In genomic region chr3:1183320-1184048, GRCh38 we compare ENCODE assay signal across 18 cellular contexts.
DNase-seq lines count a peak whose midpoint lies in the region; ATAC-seq and TF ChIP-seq lines count a peak whose summit lies in the region.
"Had no signal": no experiment of that assay in that cellular context is flagged by ENCODE, and none has a peak within 500 bp of the region (broad histone marks: within the 10 kb centered on the region; RNA-seq: fewer than 3 reads in every experiment).

No MANE protein-coding gene starts in this region.

- no peaks in the 10 kb centered on the region for H4K20me1 ChIP-seq in IMR-90 (ENCODE audit: insufficient read depth, low read length)

- no peak overlapping the region for H3K18ac ChIP-seq in IMR-90 (ENCODE audit: low read depth, low read length)

- no peaks in the 10 kb centered on the region for H3K4me1 ChIP-seq in IMR-90 (ENCODE audit: control insufficient read depth, insufficient read depth, low read length)
- H3K4me1 ChIP-seq: BE2C, pancreas, stomach had no signal

- H4K5ac ChIP-seq in IMR-90 (ENCODE audit: low read depth, low read length): no peak overlapping the region

- H3K4me3 Mint-ChIP-seq in endothelial cell (ENCODE audit: unreplicated experiment): no peak overlapping the region
- H3K4me3 Mint-ChIP-seq in activated T-cell treated with anti-CD3 and anti-CD28 coated beads, Interleukin-2, amount 50 U/mL, for 72 hours: no peak overlapping the region

- H3K4me3 ChIP-seq in IMR-90 (ENCODE audit: insufficient read depth, low read depth, low read length) (no peak overlapping the region), choroid plexus epithelial cell (ENCODE audit: low read depth, low read length) (no peak overlapping the region), kidney epithelial cell (ENCODE audit: low read depth, low read length) (no peak overlapping the region)
- H3K4me3 ChIP-seq: dorsolateral prefrontal cortex, pancreas, stomach had no signal

- POLR2A ChIA-PET in IMR-90 (lab: Charles Lee; ENCODE audit: unreplicated experiment): no interaction called here

- TF ChIP-seq RAD21 in IMR-90 (IDR thresholded peaks at IDR 0.05; ENCODE audit: low read length): no peak

- H3K79me1 ChIP-seq in IMR-90 (ENCODE audit: low read depth in 1 of 2, low read length in 2 of 2): no peaks in the 10 kb centered on the region

- H3K9me1 ChIP-seq in IMR-90 (ENCODE audit: insufficient read depth, low read length): no peaks in the 10 kb centered on the region

- CTCF ChIA-PET in IMR-90 (lab: Yijun Ruan, JAX): no interaction called here

- TF ChIP-seq CTCF in IMR-90 (conservative IDR thresholded peaks at IDR 0.05; ENCODE audit: low read depth, low read length) (no peak), choroid plexus epithelial cell (conservative IDR thresholded peaks at IDR 0.05; ENCODE audit: low read depth, low read length) (no peak), kidney epithelial cell (IDR thresholded peaks at IDR 0.05; ENCODE audit: insufficient read depth, low read length, poor library complexity, severe bottlenecking) (no peak), endothelial cell (IDR thresholded peaks at IDR 0.05; ENCODE audit: unreplicated experiment) (no peak)

- H3K27me3 ChIP-seq in IMR-90 (ENCODE audit: control insufficient read depth, insufficient read depth, low read length) (no peaks in the 10 kb centered on the region), kidney epithelial cell (ENCODE audit: control insufficient read depth, insufficient read depth, low read length) (no peaks in the 10 kb centered on the region)
- H3K27me3 ChIP-seq: BE2C, dorsolateral prefrontal cortex, pancreas, stomach had no signal

- no TSS peak for BruUV-seq in IMR-90 (replicated peaks; lab: Mats Ljungman, UMichigan)

- dilution Hi-C loops in IMR-90 (cut with HindIII; ENCODE audit: low sequenced_read_pairs, unreplicated experiment): no loop called here

- H4K91ac ChIP-seq in IMR-90 (ENCODE audit: insufficient read depth, low read depth, low read length): no peak overlapping the region

- H3K27ac Mint-ChIP-seq in endothelial cell (ENCODE audit: unreplicated experiment): no peak overlapping the region
- H3K27ac Mint-ChIP-seq in activated T-cell treated with anti-CD3 and anti-CD28 coated beads, Interleukin-2, amount 50 U/mL, for 72 hours: no peak overlapping the region

- peaks cover 4% of the 10 kb centered on the region for H3K27me3 Mint-ChIP-seq in endothelial cell (ENCODE audit: unreplicated experiment)
- no peaks in the 10 kb centered on the region for H3K27me3 Mint-ChIP-seq in activated T-cell treated with anti-CD3 and anti-CD28 coated beads, Interleukin-2, amount 50 U/mL, for 72 hours (ENCODE audit: low read depth)

- H3K9me3 ChIP-seq in IMR-90 (ENCODE audit: control insufficient read depth, insufficient read depth, low read length): peaks cover 1% of the 10 kb centered on the region
- H3K9me3 ChIP-seq: BE2C, pancreas had no signal

- no peak for ATAC-seq in IMR-90 (ENCODE audit: low read depth)
- ATAC-seq in activated T-cell treated with anti-CD3 and anti-CD28 coated beads, Interleukin-2, amount 50 U/mL, for 72 hours (replicated peaks in 1 of 2): no peak

- no peak overlapping the region for H3K23ac ChIP-seq in IMR-90 (ENCODE audit: low read depth, low read length)

- H3K56ac ChIP-seq in IMR-90 (ENCODE audit: extremely low read depth, insufficient read depth, low read length): no peak overlapping the region

- intact Hi-C loops in IMR-90 (cut with micrococcal nuclease): no loop called here

- no peak overlapping the region for H3K4me2 ChIP-seq in IMR-90 (ENCODE audit: low read depth, low read length)

- H3K36me3 ChIP-seq in IMR-90 (ENCODE audit: control insufficient read depth, insufficient read depth, low read length) (no peaks in the 10 kb centered on the region), kidney epithelial cell (ENCODE audit: control insufficient read depth, insufficient read depth, low read length) (no peaks in the 10 kb centered on the region)
- H3K36me3 ChIP-seq: BE2C, pancreas, stomach had no signal

- no peak overlapping the region for H2AK5ac ChIP-seq in IMR-90 (ENCODE audit: low read depth, low read length)

- TF ChIP-seq POLR2A in IMR-90 (IDR thresholded peaks at IDR 0.05; ENCODE audit: low read depth, low read length): no peak

- no peak overlapping the region for H3K4ac ChIP-seq in IMR-90 (ENCODE audit: low read depth, low read length)

- H3K27ac ChIP-seq in IMR-90 (ENCODE audit: insufficient read depth, low read length): no peak overlapping the region
- H3K27ac ChIP-seq: dorsolateral prefrontal cortex, pancreas, stomach had no signal

- in situ Hi-C loops in IMR-90 (cut with MboI; ENCODE audit: low sequenced_read_pairs): no loop called here

- no peak overlapping the region for H2BK120ac ChIP-seq in IMR-90 (ENCODE audit: low read depth, low read length)

- no peak overlapping the region for H2BK5ac ChIP-seq in IMR-90 (ENCODE audit: low read depth, low read length, poor library complexity, severe bottlenecking)

- 60% methylated on average over 1 of the region's 4 CpGs; no CpG with 5 or more reads in 1 of the 2 experiments for WGBS in IMR-90 (ENCODE audit: extremely low coverage in 2 of 2, insufficient read length in 1 of 2), 2 experiments

- peak; percentile 8 for DNase-seq in AG08396 (ENCODE audit: low spot score)
- peak; percentile 50 for DNase-seq in IMR-90
- DNase-seq in choroid plexus epithelial cell (ENCODE audit: low read depth): peak; percentile 40
- DNase-seq in kidney epithelial cell (ENCODE audit: low read depth): peak; percentile 75
- DNase-seq in activated T-cell treated with anti-CD3 and anti-CD28 coated beads, Interleukin-2, amount 50 U/mL, for 48 hours: no peak
- DNase-seq in GOT3 (lab: John Stamatoyannopoulos, UW): no peak
- no peak for DNase-seq in endothelial cell (ENCODE audit: low spot score)
- no peak for DNase-seq in activated T-cell treated with anti-CD3 and anti-CD28 coated beads, Interleukin-2, amount 50 U/mL, for 72 hours
- DNase-seq: activated CD4-positive, alpha-beta T cell treated with anti-CD3 and anti-CD28 coated beads, Interleukin-2, amount 50 U/mL, for 4 hours; amniotic stem cell; BE2C; dorsolateral prefrontal cortex; kidney; NCI-H2171 treated with DMSO at 0.1 percent for 48 hours; NK-92 treated with Interleukin-12 subunit alpha and Interleukin-12 subunit beta, amount 100 ng/mL, for 24 hours; pancreas; SHP77 treated with DMSO at 0.1 percent for 48 hours; stomach had no signal

- H2AK9ac ChIP-seq in IMR-90 (replicated peaks; ENCODE audit: low read depth, low read length, poor library complexity): no peak overlapping the region

- no peak overlapping the region for H2BK15ac ChIP-seq in IMR-90 (ENCODE audit: low read depth, low read length)

- peaks cover 4% of the 10 kb centered on the region for H3K36me3 Mint-ChIP-seq in endothelial cell (ENCODE audit: low read depth, unreplicated experiment)
- no peaks in the 10 kb centered on the region for H3K36me3 Mint-ChIP-seq in activated T-cell treated with anti-CD3 and anti-CD28 coated beads, Interleukin-2, amount 50 U/mL, for 72 hours (ENCODE audit: insufficient read depth in 2 of 2)

- H2AFZ ChIP-seq in IMR-90 (replicated peaks; ENCODE audit: low read length, poor library complexity): no peak overlapping the region

- no peak overlapping the region for H4K8ac ChIP-seq in IMR-90 (ENCODE audit: low read depth in 2 of 2, low read length in 2 of 2)

- no peak overlapping the region for H3K14ac ChIP-seq in IMR-90 (replicated peaks; ENCODE audit: low read depth, low read length)

- H3K9ac ChIP-seq in IMR-90 (ENCODE audit: low read depth, low read length): no peak overlapping the region

- H3K4me1 Mint-ChIP-seq in endothelial cell (ENCODE audit: unreplicated experiment): no peaks in the 10 kb centered on the region
- no peaks in the 10 kb centered on the region for H3K4me1 Mint-ChIP-seq in activated T-cell treated with anti-CD3 and anti-CD28 coated beads, Interleukin-2, amount 50 U/mL, for 72 hours (ENCODE audit: low read depth)

- H3K9me3 Mint-ChIP-seq in endothelial cell (ENCODE audit: unreplicated experiment): peaks cover 6% of the 10 kb centered on the region
- peaks cover 1 to 6% of the 10 kb centered on the region in 2 donors for H3K9me3 Mint-ChIP-seq in activated T-cell treated with anti-CD3 and anti-CD28 coated beads, Interleukin-2, amount 50 U/mL, for 72 hours

- no peak overlapping the region for H2BK20ac ChIP-seq in IMR-90 (ENCODE audit: low read depth, low read length)

TF ChIP-seq in IMR-90, 13 proteins besides CTCF, POLR2A, EP300 and RAD21:
- TF ChIP-seq RCOR1 (IDR thresholded peaks at IDR 0.05; ENCODE audit: insufficient replicate concordance, low read length): no peak
- no peak for TF ChIP-seq CHD1 (IDR thresholded peaks at IDR 0.05; ENCODE audit: low read depth, low read length)
- no peak for TF ChIP-seq MXI1 (IDR thresholded peaks at IDR 0.05; ENCODE audit: borderline replicate concordance, low read depth, low read length)
- TF ChIP-seq NFE2L2 (IDR thresholded peaks at IDR 0.05; ENCODE audit: low read depth, low read length): no peak
- peak; percentile 78 for TF ChIP-seq CEBPB (IDR thresholded peaks at IDR 0.05; ENCODE audit: low read depth, low read length)
TF ChIP-seq in IMR-90: peak in this region for 1.

Comparison
In these comparisons a context has a peak if more than half of its experiments do, and no peak if none do; other contexts are left out.
1. DNase-seq: peak in AG08396 (single experiment), IMR-90 (single experiment), choroid plexus epithelial cell (single experiment) and kidney epithelial cell (single experiment); none in activated T-cell treated with anti-CD3 and anti-CD28 coated beads, Interleukin-2, amount 50 U/mL, for 48 hours (0 of 2), GOT3 (single experiment), endothelial cell (single experiment) and activated T-cell treated with anti-CD3 and anti-CD28 coated beads, Interleukin-2, amount 50 U/mL, for 72 hours (0 of 2).